In genomic region chr4:61202638-61203495, GRCh38 we compare ENCODE assay signal across 7 cellular contexts. TPM values are rescaled to one million over a fixed set of nuclear protein-coding genes. Genes with fewer than 3 reads are reported as not detected.
DNase-seq lines count a peak whose midpoint lies in the region; ATAC-seq and TF ChIP-seq lines count a peak whose summit lies in the region.

No MANE protein-coding gene starts in this region.

- H3K4me3 ChIP-seq in brain microvascular endothelial cell (ENCODE audit: low read depth, low read length): peak overlapping the region; percentile 66

- DNase-seq in NCI-H128 (lab: John Stamatoyannopoulos, UW; ENCODE audit: unreplicated experiment) (peak; percentile 12), brain microvascular endothelial cell (peak; percentile 37), type B pancreatic cell (ENCODE audit: extremely low spot score, unreplicated experiment) (no peak), left lobe of liver (ENCODE audit: low spot score) (no peak)

- H3K9me3 Mint-ChIP-seq in type B pancreatic cell: no peaks in the 10 kb centered on the region

- H3K36me3 Mint-ChIP-seq in type B pancreatic cell: peaks cover 9% of the 10 kb centered on the region

- peaks cover 20% of the 10 kb centered on the region for H3K4me1 Mint-ChIP-seq in type B pancreatic cell (ENCODE audit: unreplicated experiment)

- peak overlapping the region; percentile 99 for H3K4me3 Mint-ChIP-seq in type B pancreatic cell

- TF ChIP-seq CTCF in brain microvascular endothelial cell (IDR thresholded peaks at IDR 0.05; ENCODE audit: low read depth, low read length, missing control alignments) (no peak), type B pancreatic cell (conservative IDR thresholded peaks at IDR 0.05) (no peak)

- peaks cover 59% of the 10 kb centered on the region for H3K27me3 Mint-ChIP-seq in type B pancreatic cell

- in situ Hi-C loops in brain microvascular endothelial cell (cut with HindIII; ENCODE audit: low pct_ligation_motif_present, low sequenced_read_pairs): no loop called here

- H3K36me3 ChIP-seq in brain microvascular endothelial cell (replicated peaks): no peaks in the 10 kb centered on the region

- no peak for ATAC-seq in left lobe of liver
- ATAC-seq in GM18909 (IDR thresholded peaks at IDR 0.05; ENCODE audit: poor library complexity, unreplicated experiment): no peak
- no peak for ATAC-seq in GM19395 (IDR thresholded peaks at IDR 0.05; ENCODE audit: unreplicated experiment)

- H3K27ac Mint-ChIP-seq in type B pancreatic cell: peak overlapping the region; percentile 65

- H3K27me3 ChIP-seq in brain microvascular endothelial cell (replicated peaks): no peaks in the 10 kb centered on the region
- no peaks in the 10 kb centered on the region for H3K27me3 ChIP-seq in layer of hippocampus (ENCODE audit: control insufficient read depth, insufficient read depth, low read length)

- H3K27ac ChIP-seq in brain microvascular endothelial cell: no peak overlapping the region
- peak overlapping the region; percentile 57 for H3K27ac ChIP-seq in layer of hippocampus (ENCODE audit: low read depth, low read length)

RNA-seq across cellular contexts. Expression of gene ADGRL3, which starts 2.7 kb away (rescaled TPM):
- total RNA-seq in type B pancreatic cell (ENCODE audit: low replicate concordance): 11.3 and 53.5 TPM in 2 replicates
- total RNA-seq in left lobe of liver: 0.33 TPM

Comparison
In these comparisons a context has a peak if more than half of its experiments do, and no peak if none do; other contexts are left out.
1. DNase-seq: peak in NCI-H128 (single experiment) and brain microvascular endothelial cell (single experiment); none in type B pancreatic cell (single experiment) and left lobe of liver (single experiment).